ENCODE assay signal across 9 cellular contexts in genomic region chr3:11238057-11238456, GRCh38. TPM values are rescaled to one million over a fixed set of nuclear protein-coding genes. Genes with fewer than 3 reads are reported as not detected.
DNase-seq lines count a peak whose midpoint lies in the region; ATAC-seq, FAIRE-seq and TF ChIP-seq lines count a peak whose summit lies in the region.
"Had no signal": no experiment of that assay in that cellular context is flagged by ENCODE, and none has a peak within 500 bp of the region (broad histone marks: within the 10 kb centered on the region; RNA-seq: fewer than 3 reads in every experiment).

No MANE protein-coding gene starts in this region.

- peak; percentile 11 for DNase-seq in GM06990 (ENCODE audit: extremely low read depth, insufficient read length)
- peak; percentile 82 for DNase-seq in RCC 7860 (ENCODE audit: low spot score)
- DNase-seq in brain microvascular endothelial cell: peak; percentile 59
- no peak for DNase-seq in osteocyte (ENCODE audit: extremely low spot score, unreplicated experiment)
- no peak for DNase-seq in coronary artery (ENCODE audit: low spot score)
- no peak for DNase-seq in activated gamma-delta T cell (lab: John Stamatoyannopoulos, UW)
- DNase-seq: occipital lobe, T-cell had no signal

- in situ Hi-C loops in brain microvascular endothelial cell (cut with HindIII; ENCODE audit: low pct_ligation_motif_present, low sequenced_read_pairs): no loop called here

- peak overlapping the region; percentile 58 for H3K4me3 Mint-ChIP-seq in osteocyte (ENCODE audit: unreplicated experiment)
- H3K4me3 Mint-ChIP-seq: T-cell had no signal

- H3K4me3 ChIP-seq in GM06990 (replicated peaks; ENCODE audit: low read depth, low read length) (no peak overlapping the region), brain microvascular endothelial cell (ENCODE audit: low read depth, low read length) (no peak overlapping the region), coronary artery (no peak overlapping the region)

- ATAC-seq in GM18858 (IDR thresholded peaks at IDR 0.05; ENCODE audit: unreplicated experiment): no peak

- peaks cover 19% of the 10 kb centered on the region for H3K36me3 Mint-ChIP-seq in osteocyte (ENCODE audit: unreplicated experiment)
- H3K36me3 Mint-ChIP-seq: T-cell had no signal

- H3K27me3 ChIP-seq in GM06990 (replicated peaks; ENCODE audit: control insufficient read depth, insufficient read depth, low read length): no peaks in the 10 kb centered on the region
- H3K27me3 ChIP-seq in brain microvascular endothelial cell (replicated peaks): no peaks in the 10 kb centered on the region

- H3K36me3 ChIP-seq in GM06990 (ENCODE audit: control insufficient read depth, insufficient read depth, low read length) (no peaks in the 10 kb centered on the region), brain microvascular endothelial cell (replicated peaks) (no peaks in the 10 kb centered on the region)

- peak; percentile 88 for FAIRE-seq in RCC 7860 (lab: Jason Lieb, UNC)

- peaks cover 47% of the 10 kb centered on the region for H3K4me1 Mint-ChIP-seq in osteocyte (ENCODE audit: unreplicated experiment)

- peak overlapping the region; percentile 97 for H3K27ac Mint-ChIP-seq in osteocyte (ENCODE audit: unreplicated experiment)
- H3K27ac Mint-ChIP-seq: T-cell had no signal

- H3K27me3 Mint-ChIP-seq in osteocyte (ENCODE audit: unreplicated experiment): no peaks in the 10 kb centered on the region

- peaks cover 8% of the 10 kb centered on the region for H3K9me3 Mint-ChIP-seq in osteocyte (ENCODE audit: unreplicated experiment)

- H3K27ac ChIP-seq in brain microvascular endothelial cell (peak overlapping the region; percentile 96), coronary artery (no peak overlapping the region)

- TF ChIP-seq CTCF in GM06990 (IDR thresholded peaks at IDR 0.05; ENCODE audit: insufficient read depth, low read length, poor library complexity, severe bottlenecking) (no peak), brain microvascular endothelial cell (IDR thresholded peaks at IDR 0.05; ENCODE audit: low read depth, low read length, missing control alignments) (no peak), osteocyte (IDR thresholded peaks at IDR 0.05) (no peak), coronary artery (IDR thresholded peaks at IDR 0.05) (no peak)

RNA-seq across cellular contexts. Expression of gene ATG7, which starts 34.1 kb away (rescaled TPM):
- 42.5 and 45.1 TPM in 2 replicates for total RNA-seq in osteocyte

Comparison
In these comparisons a context has a peak if more than half of its experiments do, and no peak if none do; other contexts are left out.
1. DNase-seq: peak in GM06990 (single experiment), RCC 7860 (single experiment) and brain microvascular endothelial cell (single experiment); none in osteocyte (single experiment), coronary artery (single experiment) and activated gamma-delta T cell (single experiment).